Comparison of ENCODE assay signal across 1 cellular context in genomic region chr10:47035447-47036337, GRCh38.
TF ChIP-seq lines count a peak whose summit lies in the region.

No MANE protein-coding gene starts in this region.

TF ChIP-seq in H1, 55 proteins besides CTCF, POLR2A, EP300 and RAD21 (continued from another document):
- TF ChIP-seq CHD7 (IDR thresholded peaks at IDR 0.05; ENCODE audit: insufficient replicate concordance, low read length) (no peak), SRF (IDR thresholded peaks at IDR 0.05; ENCODE audit: low read depth, low read length) (no peak), NRF1 (IDR thresholded peaks at IDR 0.05; ENCODE audit: low read depth, low read length) (no peak), KDM4A (IDR thresholded peaks at IDR 0.05; ENCODE audit: low read depth, low read length, severe bottlenecking) (no peak), ZNF274 (IDR thresholded peaks at IDR 0.05; ENCODE audit: borderline replicate concordance, extremely low read depth, low read length) (no peak), CTBP2 (IDR thresholded peaks at IDR 0.05; ENCODE audit: borderline replicate concordance, insufficient read depth, insufficient read length, low read length) (no peak), FOSL1 (IDR thresholded peaks at IDR 0.05; ENCODE audit: insufficient read depth, low read depth, low read length) (no peak), SP1 (IDR thresholded peaks at IDR 0.05; ENCODE audit: low read depth, low read length) (no peak), CBX5 (IDR thresholded peaks at IDR 0.05; ENCODE audit: low read depth, low read length) (no peak)
